Comparison of ENCODE assay signal across 8 cellular contexts in the genomic region with DNA sequence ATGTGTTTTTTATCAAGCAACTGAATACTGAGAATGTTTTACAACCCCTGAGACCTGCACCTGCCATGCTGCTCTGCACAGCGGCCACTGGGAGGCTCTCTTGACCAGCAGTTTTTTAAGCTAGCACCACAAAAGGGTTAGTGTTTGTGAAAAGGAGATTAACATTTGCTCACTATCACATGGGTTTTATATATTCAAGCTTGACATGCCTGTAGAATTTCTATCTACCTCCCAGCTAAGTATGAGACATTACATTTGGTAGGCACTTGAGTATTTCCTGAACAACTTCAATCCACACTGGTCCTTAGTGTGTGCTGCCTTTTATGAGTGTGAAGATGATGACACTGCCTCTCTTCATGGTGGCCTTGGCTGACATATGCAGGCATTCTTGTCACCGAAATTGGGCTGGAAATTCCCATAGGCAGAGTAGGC.
DNase-seq lines count a peak whose midpoint lies in the region; ATAC-seq and TF ChIP-seq lines count a peak whose summit lies in the region.

No MANE protein-coding gene starts in this region.

- H3K79me1 ChIP-seq in neuronal stem cell (ENCODE audit: low read depth, low read length) = no peaks in the 10 kb centered on the region

- peaks cover 5 to 10% of the 10 kb centered on the region in 2 donors for H3K4me1 ChIP-seq in neuronal stem cell (ENCODE audit: control insufficient read depth in 2 of 2, insufficient read depth in 1 of 2, low read depth in 1 of 2, low read length in 2 of 2)
- no peaks in the 10 kb centered on the region for H3K4me1 ChIP-seq in HAP-1

- H3K27me3 ChIP-seq in dorsolateral prefrontal cortex (peaks cover 0 to 3% (median 0%) of the 10 kb centered on the region in 45 donors), neuronal stem cell (ENCODE audit: control insufficient read depth in 3 of 3, insufficient read depth in 3 of 3, low read depth in 1 of 3, low read length in 3 of 3) (no peaks in the 10 kb centered on the region), HAP-1 (ENCODE audit: low read depth) (no peaks in the 10 kb centered on the region)

- ATAC-seq in GM19023 (IDR thresholded peaks at IDR 0.05; ENCODE audit: unreplicated experiment) (no peak), HG03045 (IDR thresholded peaks at IDR 0.05; ENCODE audit: unreplicated experiment) (no peak)

- no peak overlapping the region for H3K14ac ChIP-seq in neuronal stem cell (ENCODE audit: low read length)

- no peak overlapping the region for H3K4me2 ChIP-seq in neuronal stem cell (ENCODE audit: insufficient read depth, low read length, poor library complexity, severe bottlenecking)

- TF ChIP-seq CTCF in dorsolateral prefrontal cortex (IDR thresholded peaks at IDR 0.05 in 54 of 56, conservative IDR thresholded peaks at IDR 0.05 in 2 of 56; ENCODE audit: low read depth in 1 of 56, partially characterized antibody in 56 of 56) = peak; percentile 31 to 93 (median 80)

- H2BK120ac ChIP-seq in neuronal stem cell (ENCODE audit: low read depth, low read length) = no peak overlapping the region

- H3K4me3 ChIP-seq in dorsolateral prefrontal cortex = no peak overlapping the region
- no peak overlapping the region for H3K4me3 ChIP-seq in neuronal stem cell (ENCODE audit: low read length in 2 of 2)
- no peak overlapping the region for H3K4me3 ChIP-seq in HAP-1

- no peak overlapping the region for H2BK15ac ChIP-seq in neuronal stem cell (ENCODE audit: low read length)

- no peak overlapping the region for H2AFZ ChIP-seq in neuronal stem cell (ENCODE audit: low read length)

- no peak overlapping the region for H3K9ac ChIP-seq in neuronal stem cell (ENCODE audit: low read depth, low read length, poor library complexity)

- no peaks in the 10 kb centered on the region for H3K36me3 ChIP-seq in neuronal stem cell (replicated peaks in 1 of 2; ENCODE audit: control insufficient read depth in 2 of 2, insufficient read depth in 2 of 2, low read length in 2 of 2)
- no peaks in the 10 kb centered on the region for H3K36me3 ChIP-seq in HAP-1 (replicated peaks)

- H3K9me3 ChIP-seq in neuronal stem cell (replicated peaks in 1 of 2; ENCODE audit: control insufficient read depth in 2 of 2, insufficient read depth in 1 of 2, low read depth in 1 of 2, low read length in 2 of 2) (no peaks in the 10 kb centered on the region), HAP-1 (no peaks in the 10 kb centered on the region; the same call in 1 of the 2 replicates)

- no peak overlapping the region for H4K8ac ChIP-seq in neuronal stem cell (ENCODE audit: low read depth, low read length)

- no peak overlapping the region for H2AK5ac ChIP-seq in neuronal stem cell (ENCODE audit: low read depth, low read length)

- H3K18ac ChIP-seq in neuronal stem cell (ENCODE audit: low read length) = no peak overlapping the region

- no peak overlapping the region for H3K27ac ChIP-seq in dorsolateral prefrontal cortex
- no peak overlapping the region for H3K27ac ChIP-seq in neuronal stem cell (replicated peaks; ENCODE audit: low read length)

- no peak overlapping the region for H3K23ac ChIP-seq in neuronal stem cell (ENCODE audit: low read depth, low read length, poor library complexity)

- WGBS in neuronal stem cell (ENCODE audit: extremely low coverage in 2 of 2, insufficient read length in 2 of 2, insufficient replicate concordance in 1 of 2), 2 donors = no CpG with 5 or more reads among the region's 2 CpGs

- no peak overlapping the region for H2BK12ac ChIP-seq in neuronal stem cell (ENCODE audit: low read length)

- H2BK5ac ChIP-seq in neuronal stem cell (ENCODE audit: low read length) = no peak overlapping the region

- DNase-seq in SIG-M5 treated with dmso at 0.1 percent for 504 hours (lab: John Stamatoyannopoulos, UW; ENCODE audit: unreplicated experiment) (peak; percentile 1), SIG-M5 (lab: John Stamatoyannopoulos, UW) (no peak), NCI-H226 (peak; percentile 31), dorsolateral prefrontal cortex (peak in 9 of 10 donors; percentile 22 to 68 (median 52)), neuronal stem cell (ENCODE audit: low spot score) (peak; percentile 32), HAP-1 (ENCODE audit: low spot score in 2 of 2) (no peak)

- intact Hi-C loops in dorsolateral prefrontal cortex (cut with DNase I) = loop anchor here (5.0 to 10.0 kb wide), 3 partner anchors 271 to 733 kb away; no protein-coding TSS in a partner anchor

- no peak overlapping the region for H4K91ac ChIP-seq in neuronal stem cell (ENCODE audit: low read depth, low read length, poor library complexity)

- in situ Hi-C loops in HAP-1 (cut with MboI; ENCODE audit: low sequenced_read_pairs) = no loop called here

- no peak overlapping the region for H3K4ac ChIP-seq in neuronal stem cell (ENCODE audit: low read length)

Comparison
In these comparisons a context has a peak if more than half of its experiments do, and no peak if none do; other contexts are left out.
1. DNase-seq: peak in SIG-M5 treated with dmso at 0.1 percent for 504 hours (single experiment), NCI-H226 (single experiment), dorsolateral prefrontal cortex (9 of 10) and neuronal stem cell (single experiment); none in SIG-M5 (single experiment) and HAP-1 (0 of 2).